19 cellular contexts compared by ENCODE assay signal in genomic region chr9:81132318-81132717, GRCh38.
DNase-seq lines count a peak whose midpoint lies in the region; FAIRE-seq and TF ChIP-seq lines count a peak whose summit lies in the region.
"Had no signal": no experiment of that assay in that cellular context is flagged by ENCODE, and none has a peak within 500 bp of the region (broad histone marks: within the 10 kb centered on the region; RNA-seq: fewer than 3 reads in every experiment).

No MANE protein-coding gene starts in this region.

- H3K4me1 ChIP-seq in mammary epithelial cell (ENCODE audit: insufficient read depth, low read length) = peaks cover 7% of the 10 kb centered on the region
- H3K4me1 ChIP-seq: uterus had no signal

- POLR2A ChIA-PET in MCF 10A (lab: Yijun Ruan, JAX) = no interaction called here

- no peak overlapping the region for H3K9ac ChIP-seq in mammary epithelial cell (ENCODE audit: insufficient read depth, low read length)

- FAIRE-seq in urothelium cell line (lab: Jason Lieb, UNC) = no peak
- FAIRE-seq: A204.1 had no signal

- H3K4me3 Mint-ChIP-seq in MCF 10A (ENCODE audit: unreplicated experiment) = no peak overlapping the region
- H3K4me3 Mint-ChIP-seq: activated CD8-positive, alpha-beta memory T cell treated with anti-CD3 and anti-CD28 coated beads, Interleukin-2, amount 10 ng/mL, durations not matched to agents 7 days and 5 days; activated naive CD8-positive, alpha-beta T cell treated with anti-CD3 and anti-CD28 coated beads, Interleukin-2, amount 10 ng/mL, durations not matched to agents 7 days and 5 days; activated T-helper 17 cell treated with anti-CD3 and anti-CD28 coated beads, Interleukin-2, amount 50 U/mL, for 72 hours had no signal

- no peaks in the 10 kb centered on the region for H3K79me2 ChIP-seq in mammary epithelial cell (ENCODE audit: insufficient read depth, low read length)

- no peaks in the 10 kb centered on the region for H4K20me1 ChIP-seq in mammary epithelial cell (ENCODE audit: insufficient read depth, low read length)

- H3K4me3 ChIP-seq in mammary epithelial cell (replicated peaks in 1 of 3; ENCODE audit: insufficient read depth in 1 of 3, low read depth in 2 of 3, low read length in 3 of 3) = no peak overlapping the region
- H3K4me3 ChIP-seq: cardiac muscle cell, dorsolateral prefrontal cortex, uterus had no signal

- no peak overlapping the region for H3K4me2 ChIP-seq in mammary epithelial cell (ENCODE audit: insufficient read depth, low read depth, low read length)

- no peaks in the 10 kb centered on the region for H3K27me3 Mint-ChIP-seq in MCF 10A (ENCODE audit: insufficient read depth, unreplicated experiment)
- H3K27me3 Mint-ChIP-seq: activated CD8-positive, alpha-beta memory T cell treated with anti-CD3 and anti-CD28 coated beads, Interleukin-2, amount 10 ng/mL, durations not matched to agents 7 days and 5 days; activated naive CD8-positive, alpha-beta T cell treated with anti-CD3 and anti-CD28 coated beads, Interleukin-2, amount 10 ng/mL, durations not matched to agents 7 days and 5 days; activated T-helper 17 cell treated with anti-CD3 and anti-CD28 coated beads, Interleukin-2, amount 50 U/mL, for 72 hours had no signal

- no peak overlapping the region for H3K27ac Mint-ChIP-seq in MCF 10A (ENCODE audit: low read depth, unreplicated experiment)
- H3K27ac Mint-ChIP-seq: activated CD8-positive, alpha-beta memory T cell treated with anti-CD3 and anti-CD28 coated beads, Interleukin-2, amount 10 ng/mL, durations not matched to agents 7 days and 5 days; activated naive CD8-positive, alpha-beta T cell treated with anti-CD3 and anti-CD28 coated beads, Interleukin-2, amount 10 ng/mL, durations not matched to agents 7 days and 5 days; activated T-helper 17 cell treated with anti-CD3 and anti-CD28 coated beads, Interleukin-2, amount 50 U/mL, for 72 hours had no signal

- H2AFZ ChIP-seq in mammary epithelial cell (ENCODE audit: low read depth, low read length) = no peak overlapping the region

- no peaks in the 10 kb centered on the region for H3K36me3 Mint-ChIP-seq in MCF 10A (ENCODE audit: insufficient read depth, unreplicated experiment)
- H3K36me3 Mint-ChIP-seq: activated CD8-positive, alpha-beta memory T cell treated with anti-CD3 and anti-CD28 coated beads, Interleukin-2, amount 10 ng/mL, durations not matched to agents 7 days and 5 days; activated naive CD8-positive, alpha-beta T cell treated with anti-CD3 and anti-CD28 coated beads, Interleukin-2, amount 10 ng/mL, durations not matched to agents 7 days and 5 days had no signal

- no peak overlapping the region for H3K27ac ChIP-seq in mammary epithelial cell (ENCODE audit: insufficient read depth, low read depth, low read length)
- H3K27ac ChIP-seq: C4-2B, cardiac muscle cell, dorsolateral prefrontal cortex, epithelial cell of prostate, uterus had no signal

- peaks cover 3% of the 10 kb centered on the region for H3K27me3 ChIP-seq in mammary epithelial cell (ENCODE audit: insufficient read depth, low read length)
- H3K27me3 ChIP-seq: cardiac muscle cell, uterus had no signal

- CTCF ChIA-PET in mammary epithelial cell (lab: Charles Lee; ENCODE audit: low non-redundant PET) (no interaction called here), MCF 10A (lab: Yijun Ruan, JAX) (interaction anchor here (0.5 kb wide), 1 partner anchor 999 kb away, joined by 3 read pairs; no protein-coding TSS in a partner anchor)

- in situ Hi-C loops in mammary epithelial cell (cut with MboI; ENCODE audit: low sequenced_read_pairs in 2 of 2) = loop anchor here in 1 of 2 donors (25.0 kb wide), 2 partner anchors 105 to 255 kb away; no protein-coding TSS in a partner anchor

- no peaks in the 10 kb centered on the region for H3K4me1 Mint-ChIP-seq in MCF 10A (ENCODE audit: insufficient read depth, unreplicated experiment)
- H3K4me1 Mint-ChIP-seq: activated CD8-positive, alpha-beta memory T cell treated with anti-CD3 and anti-CD28 coated beads, Interleukin-2, amount 10 ng/mL, durations not matched to agents 7 days and 5 days; activated naive CD8-positive, alpha-beta T cell treated with anti-CD3 and anti-CD28 coated beads, Interleukin-2, amount 10 ng/mL, durations not matched to agents 7 days and 5 days; activated T-helper 17 cell treated with anti-CD3 and anti-CD28 coated beads, Interleukin-2, amount 50 U/mL, for 72 hours had no signal

- BruUV-seq in mammary epithelial cell (replicated peaks; lab: Mats Ljungman, UMichigan) (no TSS peak), MCF 10A (replicated peaks; lab: Mats Ljungman, UMichigan) (no TSS peak)

- DNase-seq in mammary epithelial cell (peak; percentile 61), MCF 10A (ENCODE audit: unreplicated experiment) (no peak), OCI-M1 (lab: John Stamatoyannopoulos, UW) (peak; percentile 27), fibroblast of peridontal ligament (ENCODE audit: extremely low read depth) (peak; percentile 44), urothelium cell line (ENCODE audit: low spot score) (peak; percentile 46), NCI-H2196 (lab: John Stamatoyannopoulos, UW; ENCODE audit: unreplicated experiment) (no peak)
- DNase-seq in stimulated activated CD4-positive, alpha-beta T cell treated with anti-CD3 and anti-CD28 coated beads, Interleukin-2, amount 100 ng/mL, for 48 hours = no peak
- no peak for DNase-seq in stimulated activated CD4-positive, alpha-beta T cell treated with anti-CD3 and anti-CD28 coated beads, Interleukin-2, amount 100 ng/mL, for 24 hours
- DNase-seq: activated CD8-positive, alpha-beta memory T cell treated with anti-CD3 and anti-CD28 coated beads, Interleukin-2, amount 10 ng/mL, durations not matched to agents 7 days and 5 days; activated naive CD8-positive, alpha-beta T cell treated with anti-CD3 and anti-CD28 coated beads, Interleukin-2, amount 10 ng/mL, durations not matched to agents 7 days and 5 days; dorsolateral prefrontal cortex; stimulated activated CD8-positive, alpha-beta memory T cell treated with anti-CD3 and anti-CD28 coated beads, Interleukin-4, amount 100 ng/mL, for 48 hours; T-helper 9 cell; uterus had no signal

- WGBS in mammary epithelial cell (ENCODE audit: low coverage, missing lambda C conversion rate) = 58% methylated on average over 2 of the region's 2 CpGs

- no peaks in the 10 kb centered on the region for H3K9me3 Mint-ChIP-seq in MCF 10A (ENCODE audit: unreplicated experiment)

- TF ChIP-seq CTCF in mammary epithelial cell (conservative IDR thresholded peaks at IDR 0.05 in 1 of 2, IDR thresholded peaks at IDR 0.05 in 1 of 2; ENCODE audit: extremely low read depth in 1 of 2, insufficient read depth in 1 of 2, low read depth in 1 of 2, low read length in 2 of 2) (no peak), MCF 10A (IDR thresholded peaks at IDR 0.05; ENCODE audit: unreplicated experiment) (no peak)

- no peaks in the 10 kb centered on the region for H3K36me3 ChIP-seq in mammary epithelial cell (ENCODE audit: insufficient read depth, low read length)
- H3K36me3 ChIP-seq: cardiac muscle cell, uterus had no signal

- dilution Hi-C loops in mammary epithelial cell (cut with HindIII; ENCODE audit: low sequenced_read_pairs) = no loop called here

- no peaks in the 10 kb centered on the region for H3K9me3 ChIP-seq in mammary epithelial cell (replicated peaks; ENCODE audit: insufficient read depth, low read length)
- H3K9me3 ChIP-seq: uterus had no signal

- intact Hi-C loops in mammary epithelial cell (cut with micrococcal nuclease) (no loop called here), MCF 10A (cut with micrococcal nuclease) (no loop called here)

Comparison
In these comparisons a context has a peak if more than half of its experiments do, and no peak if none do; other contexts are left out.
1. DNase-seq: peak in mammary epithelial cell (single experiment), OCI-M1 (single experiment), fibroblast of peridontal ligament (single experiment) and urothelium cell line (single experiment); none in MCF 10A (single experiment), stimulated activated CD4-positive, alpha-beta T cell treated with anti-CD3 and anti-CD28 coated beads, Interleukin-2, amount 100 ng/mL, for 48 hours (0 of 2), stimulated activated CD4-positive, alpha-beta T cell treated with anti-CD3 and anti-CD28 coated beads, Interleukin-2, amount 100 ng/mL, for 24 hours (0 of 2) and NCI-H2196 (single experiment).